In the genomic region with DNA sequence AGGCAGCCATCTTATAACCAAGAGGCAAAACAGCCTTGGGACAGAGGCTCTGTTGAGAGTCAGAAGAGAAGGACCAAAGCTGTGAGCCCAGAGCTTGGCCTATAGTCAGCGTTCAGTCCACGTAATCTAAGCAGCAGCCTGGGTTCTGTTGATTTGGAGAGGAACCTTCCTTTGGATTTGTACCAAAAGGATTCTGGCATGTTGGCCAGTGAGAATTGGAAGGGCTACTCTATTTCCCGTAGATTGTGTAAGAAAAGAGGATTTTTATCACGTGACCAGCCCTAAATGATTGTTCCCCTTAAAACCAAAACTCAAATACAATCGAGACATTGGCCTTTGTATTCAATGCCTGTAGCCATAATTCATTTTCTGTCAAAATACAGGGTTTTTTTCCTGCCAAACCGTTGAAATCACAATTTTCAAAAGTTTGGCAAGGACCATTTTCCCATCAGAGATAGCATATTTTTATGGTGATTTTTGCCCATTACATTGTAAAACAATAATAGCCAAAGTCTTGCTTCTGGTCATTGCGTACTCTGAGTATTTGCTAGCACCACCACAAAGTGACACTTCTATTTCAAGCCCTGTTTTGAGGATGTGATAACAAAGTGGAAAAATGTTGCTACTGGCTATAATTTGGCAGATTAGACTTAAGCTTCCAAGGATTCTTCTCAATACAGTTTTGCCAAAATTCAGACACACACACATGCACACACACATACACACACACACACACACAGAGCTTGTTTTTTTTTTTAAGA, we compare ENCODE assay signal across 1 cellular context.
TF ChIP-seq lines count a peak whose summit lies in the region.

No MANE protein-coding gene starts in this region.

TF ChIP-seq in GM23338, 12 proteins besides CTCF, POLR2A, EP300 and RAD21:
- no peak for TF ChIP-seq EZH2phosphoT487 (IDR thresholded peaks at IDR 0.05; ENCODE audit: unreplicated experiment)
- TF ChIP-seq ZNF114 (CRISPR knock-in tag; IDR thresholded peaks at IDR 0.05) = no peak
- TF ChIP-seq, protein P1, sequence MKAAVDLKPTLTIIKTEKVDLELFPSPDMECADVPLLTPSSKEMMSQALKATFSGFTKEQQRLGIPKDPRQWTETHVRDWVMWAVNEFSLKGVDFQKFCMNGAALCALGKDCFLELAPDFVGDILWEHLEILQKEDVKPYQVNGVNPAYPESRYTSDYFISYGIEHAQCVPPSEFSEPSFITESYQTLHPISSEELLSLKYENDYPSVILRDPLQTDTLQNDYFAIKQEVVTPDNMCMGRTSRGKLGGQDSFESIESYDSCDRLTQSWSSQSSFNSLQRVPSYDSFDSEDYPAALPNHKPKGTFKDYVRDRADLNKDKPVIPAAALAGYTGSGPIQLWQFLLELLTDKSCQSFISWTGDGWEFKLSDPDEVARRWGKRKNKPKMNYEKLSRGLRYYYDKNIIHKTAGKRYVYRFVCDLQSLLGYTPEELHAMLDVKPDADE (IDR thresholded peaks at IDR 0.05) = no peak
- TF ChIP-seq, protein P2, sequence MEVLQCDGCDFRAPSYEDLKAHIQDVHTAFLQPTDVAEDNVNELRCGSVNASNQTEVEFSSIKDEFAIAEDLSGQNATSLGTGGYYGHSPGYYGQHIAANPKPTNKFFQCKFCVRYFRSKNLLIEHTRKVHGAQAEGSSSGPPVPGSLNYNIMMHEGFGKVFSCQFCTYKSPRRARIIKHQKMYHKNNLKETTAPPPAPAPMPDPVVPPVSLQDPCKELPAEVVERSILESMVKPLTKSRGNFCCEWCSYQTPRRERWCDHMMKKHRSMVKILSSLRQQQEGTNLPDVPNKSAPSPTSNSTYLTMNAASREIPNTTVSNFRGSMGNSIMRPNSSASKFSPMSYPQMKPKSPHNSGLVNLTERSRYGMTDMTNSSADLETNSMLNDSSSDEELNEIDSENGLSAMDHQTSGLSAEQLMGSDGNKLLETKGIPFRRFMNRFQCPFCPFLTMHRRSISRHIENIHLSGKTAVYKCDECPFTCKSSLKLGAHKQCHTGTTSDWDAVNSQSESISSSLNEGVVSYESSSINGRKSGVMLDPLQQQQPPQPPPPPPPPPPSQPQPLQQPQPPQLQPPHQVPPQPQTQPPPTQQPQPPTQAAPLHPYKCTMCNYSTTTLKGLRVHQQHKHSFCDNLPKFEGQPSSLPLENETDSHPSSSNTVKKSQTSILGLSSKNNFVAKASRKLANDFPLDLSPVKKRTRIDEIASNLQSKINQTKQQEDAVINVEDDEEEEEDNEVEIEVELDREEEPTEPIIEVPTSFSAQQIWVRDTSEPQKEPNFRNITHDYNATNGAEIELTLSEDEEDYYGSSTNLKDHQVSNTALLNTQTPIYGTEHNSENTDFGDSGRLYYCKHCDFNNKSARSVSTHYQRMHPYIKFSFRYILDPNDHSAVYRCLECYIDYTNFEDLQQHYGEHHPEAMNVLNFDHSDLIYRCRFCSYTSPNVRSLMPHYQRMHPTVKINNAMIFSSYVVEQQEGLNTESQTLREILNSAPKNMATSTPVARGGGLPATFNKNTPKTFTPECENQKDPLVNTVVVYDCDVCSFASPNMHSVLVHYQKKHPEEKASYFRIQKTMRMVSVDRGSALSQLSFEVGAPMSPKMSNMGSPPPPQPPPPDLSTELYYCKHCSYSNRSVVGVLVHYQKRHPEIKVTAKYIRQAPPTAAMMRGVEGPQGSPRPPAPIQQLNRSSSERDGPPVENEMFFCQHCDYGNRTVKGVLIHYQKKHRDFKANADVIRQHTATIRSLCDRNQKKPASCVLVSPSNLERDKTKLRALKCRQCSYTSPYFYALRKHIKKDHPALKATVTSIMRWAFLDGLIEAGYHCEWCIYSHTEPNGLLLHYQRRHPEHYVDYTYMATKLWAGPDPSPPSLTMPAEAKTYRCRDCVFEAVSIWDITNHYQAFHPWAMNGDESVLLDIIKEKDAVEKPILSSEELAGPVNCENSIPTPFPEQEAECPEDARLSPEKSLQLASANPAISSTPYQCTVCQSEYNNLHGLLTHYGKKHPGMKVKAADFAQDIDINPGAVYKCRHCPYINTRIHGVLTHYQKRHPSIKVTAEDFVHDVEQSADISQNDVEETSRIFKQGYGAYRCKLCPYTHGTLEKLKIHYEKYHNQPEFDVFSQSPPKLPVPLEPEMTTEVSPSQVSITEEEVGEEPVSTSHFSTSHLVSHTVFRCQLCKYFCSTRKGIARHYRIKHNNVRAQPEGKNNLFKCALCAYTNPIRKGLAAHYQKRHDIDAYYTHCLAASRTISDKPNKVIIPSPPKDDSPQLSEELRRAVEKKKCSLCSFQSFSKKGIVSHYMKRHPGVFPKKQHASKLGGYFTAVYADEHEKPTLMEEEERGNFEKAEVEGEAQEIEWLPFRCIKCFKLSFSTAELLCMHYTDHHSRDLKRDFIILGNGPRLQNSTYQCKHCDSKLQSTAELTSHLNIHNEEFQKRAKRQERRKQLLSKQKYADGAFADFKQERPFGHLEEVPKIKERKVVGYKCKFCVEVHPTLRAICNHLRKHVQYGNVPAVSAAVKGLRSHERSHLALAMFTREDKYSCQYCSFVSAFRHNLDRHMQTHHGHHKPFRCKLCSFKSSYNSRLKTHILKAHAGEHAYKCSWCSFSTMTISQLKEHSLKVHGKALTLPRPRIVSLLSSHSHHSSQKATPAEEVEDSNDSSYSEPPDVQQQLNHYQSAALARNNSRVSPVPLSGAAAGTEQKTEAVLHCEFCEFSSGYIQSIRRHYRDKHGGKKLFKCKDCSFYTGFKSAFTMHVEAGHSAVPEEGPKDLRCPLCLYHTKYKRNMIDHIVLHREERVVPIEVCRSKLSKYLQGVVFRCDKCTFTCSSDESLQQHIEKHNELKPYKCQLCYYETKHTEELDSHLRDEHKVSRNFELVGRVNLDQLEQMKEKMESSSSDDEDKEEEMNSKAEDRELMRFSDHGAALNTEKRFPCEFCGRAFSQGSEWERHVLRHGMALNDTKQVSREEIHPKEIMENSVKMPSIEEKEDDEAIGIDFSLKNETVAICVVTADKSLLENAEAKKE (CRISPR knock-in tag; IDR thresholded peaks at IDR 0.05) = no peak
- TF ChIP-seq, protein P3, sequence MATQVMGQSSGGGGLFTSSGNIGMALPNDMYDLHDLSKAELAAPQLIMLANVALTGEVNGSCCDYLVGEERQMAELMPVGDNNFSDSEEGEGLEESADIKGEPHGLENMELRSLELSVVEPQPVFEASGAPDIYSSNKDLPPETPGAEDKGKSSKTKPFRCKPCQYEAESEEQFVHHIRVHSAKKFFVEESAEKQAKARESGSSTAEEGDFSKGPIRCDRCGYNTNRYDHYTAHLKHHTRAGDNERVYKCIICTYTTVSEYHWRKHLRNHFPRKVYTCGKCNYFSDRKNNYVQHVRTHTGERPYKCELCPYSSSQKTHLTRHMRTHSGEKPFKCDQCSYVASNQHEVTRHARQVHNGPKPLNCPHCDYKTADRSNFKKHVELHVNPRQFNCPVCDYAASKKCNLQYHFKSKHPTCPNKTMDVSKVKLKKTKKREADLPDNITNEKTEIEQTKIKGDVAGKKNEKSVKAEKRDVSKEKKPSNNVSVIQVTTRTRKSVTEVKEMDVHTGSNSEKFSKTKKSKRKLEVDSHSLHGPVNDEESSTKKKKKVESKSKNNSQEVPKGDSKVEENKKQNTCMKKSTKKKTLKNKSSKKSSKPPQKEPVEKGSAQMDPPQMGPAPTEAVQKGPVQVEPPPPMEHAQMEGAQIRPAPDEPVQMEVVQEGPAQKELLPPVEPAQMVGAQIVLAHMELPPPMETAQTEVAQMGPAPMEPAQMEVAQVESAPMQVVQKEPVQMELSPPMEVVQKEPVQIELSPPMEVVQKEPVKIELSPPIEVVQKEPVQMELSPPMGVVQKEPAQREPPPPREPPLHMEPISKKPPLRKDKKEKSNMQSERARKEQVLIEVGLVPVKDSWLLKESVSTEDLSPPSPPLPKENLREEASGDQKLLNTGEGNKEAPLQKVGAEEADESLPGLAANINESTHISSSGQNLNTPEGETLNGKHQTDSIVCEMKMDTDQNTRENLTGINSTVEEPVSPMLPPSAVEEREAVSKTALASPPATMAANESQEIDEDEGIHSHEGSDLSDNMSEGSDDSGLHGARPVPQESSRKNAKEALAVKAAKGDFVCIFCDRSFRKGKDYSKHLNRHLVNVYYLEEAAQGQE (IDR thresholded peaks at IDR 0.05; ENCODE audit: unreplicated experiment) = no peak
- TF ChIP-seq POLR2AphosphoS5 (IDR thresholded peaks at IDR 0.05; ENCODE audit: low read depth) = no peak
- no peak for TF ChIP-seq STAT1 (IDR thresholded peaks at IDR 0.05; ENCODE audit: unreplicated experiment)
- no peak for TF ChIP-seq EZH2 (IDR thresholded peaks at IDR 0.05; ENCODE audit: low read depth, unreplicated experiment)
- TF ChIP-seq CREB1 (CRISPR knock-in tag; IDR thresholded peaks at IDR 0.05; ENCODE audit: low read depth) = no peak
- no peak for TF ChIP-seq ZNF331 (CRISPR knock-in tag; IDR thresholded peaks at IDR 0.05; ENCODE audit: low read depth)
- no peak for TF ChIP-seq NANOG (IDR thresholded peaks at IDR 0.05; ENCODE audit: borderline replicate concordance)
- no peak for TF ChIP-seq JUNB (IDR thresholded peaks at IDR 0.05; ENCODE audit: unreplicated experiment)
